ENCODE assay signal across 28 cellular contexts in genomic region chr16:8048433-8048832, GRCh38.
"Had no signal": no experiment of that assay in that cellular context is flagged by ENCODE, and none has a peak within 500 bp of the region (broad histone marks: within the 10 kb centered on the region; RNA-seq: fewer than 3 reads in every experiment).

No MANE protein-coding gene starts in this region.

- H3K27me3 ChIP-seq: SJCRH30 had no signal

- H3K9me3 ChIP-seq: SJCRH30 had no signal

- H2AFZ ChIP-seq: PC-9 had no signal

- H3K4me1 ChIP-seq: SJCRH30 had no signal

- H3K4me2 ChIP-seq: PC-9 had no signal

- H3K4me3 ChIP-seq: PC-9, SJCRH30, SK-N-MC had no signal

- H3K27ac ChIP-seq: PC-9, RWPE1, SJCRH30, SK-N-MC had no signal

- DNase-seq: Karpas-422, MM.1S, MV-4-11, NCI-H1092, NCI-H1105, NCI-H1417 treated with DMSO at 0.1 percent for 48 hours, NCI-H1436 treated with DMSO at 0.1 percent for 48 hours, NCI-H1694 treated with DMSO at 0.1 percent for 48 hours, NCI-H187 treated with DMSO at 0.1 percent for 48 hours, NCI-H2029, NCI-H2171 treated with DMSO at 0.1 percent for 48 hours, NCI-H2227 treated with DMSO at 0.1 percent for 48 hours, NCI-H345, NCI-H446, NCI-H510A treated with DMSO at 0.1 percent for 48 hours, NCI-H524 treated with DMSO at 0.1 percent for 48 hours, NCI-H526 treated with DMSO at 0.1 percent for 48 hours, NCI-H774, PC-9, SHP77, SIG-M5, SJCRH30 had no signal

- ATAC-seq: Panc1, Right ventricle myocardium inferior, SK-N-SH treated with all-trans-retinoic acid at 6 μM for 48 hours had no signal

- H3K36me3 ChIP-seq: SJCRH30 had no signal

- FAIRE-seq: RCC 7860 had no signal
